In the genomic region with DNA sequence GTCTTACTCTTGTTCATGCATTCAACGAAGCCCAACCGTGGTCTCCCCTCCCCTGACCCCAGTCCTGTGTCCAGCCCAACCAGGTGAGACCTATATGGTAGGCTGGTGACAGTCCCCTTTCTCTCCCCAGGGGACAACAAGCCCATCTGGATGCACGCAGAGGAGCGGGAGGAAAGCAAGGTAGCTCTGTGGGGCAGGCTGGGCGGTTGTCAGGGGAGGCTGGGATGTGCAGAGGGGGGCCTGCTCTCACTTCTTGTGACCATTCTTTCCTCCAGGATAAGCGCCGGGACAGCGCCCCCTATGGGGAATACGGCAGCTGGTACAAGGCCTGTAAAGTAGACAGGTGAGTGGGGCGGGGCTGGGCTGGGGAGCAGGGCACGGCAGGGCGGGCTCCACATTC, we compare ENCODE assay signal across 11 cellular contexts. TPM values are rescaled to one million over a fixed set of nuclear protein-coding genes. Genes with fewer than 3 reads are reported as not detected.
DNase-seq lines count a peak whose midpoint lies in the region; ATAC-seq and TF ChIP-seq lines count a peak whose summit lies in the region.
"Had no signal": no experiment of that assay in that cellular context is flagged by ENCODE, and none has a peak within 500 bp of the region (broad histone marks: within the 10 kb centered on the region; RNA-seq: fewer than 3 reads in every experiment).

No MANE protein-coding gene starts in this region.

- 0 out of 2 replicates have a peak, but pooled peaks cover 6% of the 10 kb centered on the region for H4K20me1 ChIP-seq in PC-3 (ENCODE audit: low read length)

- peak; percentile 60 for DNase-seq in NCI-H82 (lab: John Stamatoyannopoulos, UW)
- DNase-seq in NCI-H82 treated with DMSO at 0.1 percent for 48 hours (lab: John Stamatoyannopoulos, UW; ENCODE audit: unreplicated experiment): no peak
- peak; percentile 41 for DNase-seq in PC-3
- DNase-seq in dermis blood vessel endothelial cell: peak; percentile 35
- peak; percentile 42 to 58 for DNase-seq in stimulated activated CD4-positive, alpha-beta T cell treated with anti-CD3 and anti-CD28 coated beads, Interleukin-4, amount 100 ng/mL, for 48 hours (ENCODE audit: low read depth in 2 of 2)
- DNase-seq in DMS79 treated with DMSO at 0.1 percent for 48 hours (lab: John Stamatoyannopoulos, UW): no peak
- no peak for DNase-seq in D341Med (ENCODE audit: low spot score)
- DNase-seq: NCI-H187 had no signal

- no peaks in the 10 kb centered on the region for H3K9me3 ChIP-seq in PC-3 (ENCODE audit: low read length)

- no peak overlapping the region for H3K9ac ChIP-seq in PC-3 (ENCODE audit: low read length)

- TF ChIP-seq CTCF in PC-3 (conservative IDR thresholded peaks at IDR 0.05; ENCODE audit: low read depth, low read length): peak; percentile 72

- intact Hi-C loops in PC-3 (cut with micrococcal nuclease): no loop called here

- H3K4me1 ChIP-seq in PC-3 (ENCODE audit: insufficient read depth, low read length): peaks cover 7% of the 10 kb centered on the region

- no peak overlapping the region for H2AFZ ChIP-seq in PC-3 (ENCODE audit: low read length)

- POLR2A ChIA-PET in PC-3 (lab: Charles Lee; ENCODE audit: unreplicated experiment): no interaction called here

- H3F3A ChIP-seq in PC-3 (ENCODE audit: low read length, unreplicated experiment): no peaks in the 10 kb centered on the region

- H3K36me3 ChIP-seq in PC-3 (ENCODE audit: low read depth, low read length): peaks cover 24% of the 10 kb centered on the region

- H3K4me3 ChIP-seq in PC-3 (ENCODE audit: low read length): no peak overlapping the region

- CTCF ChIA-PET in PC-3 (lab: Charles Lee): no interaction called here

- H3K9me2 ChIP-seq in PC-3 (replicated peaks; ENCODE audit: low read length): no peaks in the 10 kb centered on the region

- no peak for ATAC-seq in PC-3
- no peak for ATAC-seq in HG02678 (IDR thresholded peaks at IDR 0.05; ENCODE audit: unreplicated experiment)

- no peaks in the 10 kb centered on the region for H3K27me3 ChIP-seq in PC-3 (ENCODE audit: low read length)

- no peak overlapping the region for H3K27ac ChIP-seq in PC-3 (ENCODE audit: low read length)

- H3K4me2 ChIP-seq in PC-3 (ENCODE audit: low read length): no peak overlapping the region

- no TSS peak for BruUV-seq in PC-3 (replicated peaks; lab: Mats Ljungman, UMichigan)

- peaks cover 16% of the 10 kb centered on the region for H3K79me2 ChIP-seq in PC-3 (ENCODE audit: low read length)

RNA-seq across cellular contexts. Expression of a gene that starts 3.5 kb away (rescaled TPM):
- total RNA-seq in PC-3 (2014; rRNA removed) (355 and 380 TPM in 2 replicates), dermis blood vessel endothelial cell (77.8 and 196 TPM in 2 replicates)

RNA-seq across cellular contexts. Expression of a gene that starts 7.4 kb away (rescaled TPM):
- total RNA-seq in PC-3 (2014; rRNA removed) (32.1 and 51.5 TPM in 2 replicates), dermis blood vessel endothelial cell (18.0 and 18.5 TPM in 2 replicates)

RNA-seq across cellular contexts. Expression of a gene that starts 13.1 kb away (rescaled TPM):
- total RNA-seq in PC-3 (2014; rRNA removed): 2.2 and 5.2 TPM in 2 replicates
- not detected in 2 replicates for total RNA-seq in dermis blood vessel endothelial cell

RNA-seq across cellular contexts. Expression of a gene that starts 24.1 kb away (rescaled TPM):
- 196 and 236 TPM in 2 replicates for total RNA-seq in PC-3 (2014; rRNA removed)
- total RNA-seq in dermis blood vessel endothelial cell: 111 and 159 TPM in 2 replicates

RNA-seq across cellular contexts. Expression of a gene that starts 26.8 kb away (rescaled TPM):
- total RNA-seq in PC-3 (2014; rRNA removed) (not detected in 2 replicates), dermis blood vessel endothelial cell (not detected in 2 replicates)
- total RNA-seq: CD4-positive, CD25-positive, alpha-beta regulatory T cell; pulmonary artery endothelial cell had no signal

Comparison
In these comparisons a context has a peak if more than half of its experiments do, and no peak if none do; other contexts are left out.
1. DNase-seq: peak in NCI-H82 (single experiment), PC-3 (single experiment), dermis blood vessel endothelial cell (single experiment) and stimulated activated CD4-positive, alpha-beta T cell treated with anti-CD3 and anti-CD28 coated beads, Interleukin-4, amount 100 ng/mL, for 48 hours (2 of 2); none in NCI-H82 treated with DMSO at 0.1 percent for 48 hours (single experiment), DMS79 treated with DMSO at 0.1 percent for 48 hours (single experiment) and D341Med (single experiment).